14 cellular contexts compared by ENCODE assay signal in the genomic region with DNA sequence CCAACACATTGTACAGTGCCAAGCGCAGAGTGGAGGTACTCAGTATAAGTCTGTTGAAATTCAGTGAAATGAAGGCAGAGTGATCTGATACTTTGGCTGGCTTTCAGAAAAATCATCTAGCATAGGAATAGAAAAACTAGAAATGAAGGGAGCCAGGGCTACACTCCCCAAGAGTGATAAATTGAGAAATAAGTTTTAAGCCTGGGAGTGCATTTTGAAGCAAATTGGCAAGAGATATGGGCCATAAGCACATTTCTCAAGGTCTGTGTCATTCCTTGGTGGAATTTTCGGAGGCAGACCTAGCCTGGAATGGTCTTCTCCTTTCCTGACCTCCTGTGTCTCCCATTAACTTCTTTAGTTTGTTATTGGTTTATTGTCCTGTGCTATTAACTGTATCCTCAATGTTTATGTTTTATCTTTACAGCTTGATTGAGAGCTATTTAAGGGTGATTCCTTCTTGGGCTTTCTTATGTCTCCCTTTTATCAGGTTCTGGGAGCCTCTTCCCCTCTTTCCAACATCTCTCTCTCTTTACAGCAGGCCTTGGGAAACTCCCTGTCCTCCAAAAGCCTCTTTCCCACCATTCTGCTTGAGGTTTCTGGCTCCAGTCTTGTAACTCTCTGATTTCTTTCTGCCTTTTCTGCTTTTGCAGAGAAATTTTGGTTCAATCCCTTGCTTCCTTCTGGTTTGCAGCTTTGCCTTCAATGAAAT.
DNase-seq lines count a peak whose midpoint lies in the region; ATAC-seq and TF ChIP-seq lines count a peak whose summit lies in the region.
"Had no signal": no experiment of that assay in that cellular context is flagged by ENCODE, and none has a peak within 500 bp of the region (broad histone marks: within the 10 kb centered on the region; RNA-seq: fewer than 3 reads in every experiment).

No MANE protein-coding gene starts in this region.

- no peaks in the 10 kb centered on the region for H3K27me3 ChIP-seq in breast epithelium
- no peaks in the 10 kb centered on the region for H3K27me3 ChIP-seq in hepatocyte
- no peaks in the 10 kb centered on the region for H3K27me3 ChIP-seq in thoracic aorta (replicated peaks; ENCODE audit: insufficient read depth)
- H3K27me3 ChIP-seq: tibial nerve had no signal

- H3K4me1 ChIP-seq in breast epithelium: no peaks in the 10 kb centered on the region
- H3K4me1 ChIP-seq in hepatocyte (ENCODE audit: insufficient read depth): peaks cover 28% of the 10 kb centered on the region
- H3K4me1 ChIP-seq in thoracic aorta (ENCODE audit: control insufficient read depth in 1 of 2, low read depth in 2 of 2): peaks cover 13 to 35% of the 10 kb centered on the region in 2 donors

- H3K79me2 ChIP-seq in hepatocyte: no peaks in the 10 kb centered on the region

- TF ChIP-seq CTCF in MCF 10A (IDR thresholded peaks at IDR 0.05; ENCODE audit: unreplicated experiment): no peak
- TF ChIP-seq CTCF in breast epithelium (IDR thresholded peaks at IDR 0.05): no peak
- TF ChIP-seq CTCF in chondrocyte (IDR thresholded peaks at IDR 0.05): no peak
- TF ChIP-seq CTCF in hepatocyte (IDR thresholded peaks at IDR 0.05; ENCODE audit: poor library complexity): no peak
- no peak for TF ChIP-seq CTCF in thoracic aorta (IDR thresholded peaks at IDR 0.05)

- H3K27ac ChIP-seq in breast epithelium (no peak overlapping the region), hepatocyte (peak overlapping the region; percentile 63), thoracic aorta (peak overlapping the region; percentile 33 to 61)

- no peak overlapping the region for H3K4me3 ChIP-seq in breast epithelium
- no peak overlapping the region for H3K4me3 ChIP-seq in hepatocyte
- H3K4me3 ChIP-seq in thoracic aorta: no peak overlapping the region
- H3K4me3 ChIP-seq: GM23338, tibial nerve had no signal

- H3K9me3 Mint-ChIP-seq in MCF 10A (ENCODE audit: unreplicated experiment) (peaks cover 7% of the 10 kb centered on the region), chondrocyte (ENCODE audit: low read depth) (peaks cover 2% of the 10 kb centered on the region)
- H3K9me3 Mint-ChIP-seq in activated T-cell treated with anti-CD3 and anti-CD28 coated beads, Interleukin-2, amount 50 U/mL, for 72 hours: peaks cover 0 to 2% of the 10 kb centered on the region in 2 donors
- no peaks in the 10 kb centered on the region for H3K9me3 Mint-ChIP-seq in activated CD4-positive, alpha-beta T cell treated with anti-CD3 and anti-CD28 coated beads, Interleukin-2, amount 10 ng/mL, durations not matched to agents 7 days and 5 days
- H3K9me3 Mint-ChIP-seq: activated T-helper 1 cell treated with anti-CD3 and anti-CD28 coated beads, Interleukin-12 subunit alpha, Interleukin-12 subunit beta, Interleukin-2, Interleukin-4 antibody, amounts not matched to agents 30 ng/mL and 10 ng/mL and 1 ng/mL, durations not matched to agents 14 hours and 24 hours and 36 hours had no signal

- H2AFZ ChIP-seq in hepatocyte: no peak overlapping the region
- H2AFZ ChIP-seq: GM23338 had no signal

- H3K27me3 Mint-ChIP-seq in MCF 10A (ENCODE audit: insufficient read depth, unreplicated experiment): no peaks in the 10 kb centered on the region
- H3K27me3 Mint-ChIP-seq in chondrocyte (ENCODE audit: low read depth): no peaks in the 10 kb centered on the region
- no peaks in the 10 kb centered on the region for H3K27me3 Mint-ChIP-seq in activated T-cell treated with anti-CD3 and anti-CD28 coated beads, Interleukin-2, amount 50 U/mL, for 72 hours (ENCODE audit: low read depth)
- H3K27me3 Mint-ChIP-seq in activated CD4-positive, alpha-beta T cell treated with anti-CD3 and anti-CD28 coated beads, Interleukin-2, amount 10 ng/mL, durations not matched to agents 7 days and 5 days: no peaks in the 10 kb centered on the region

- H3K36me3 Mint-ChIP-seq in MCF 10A (ENCODE audit: insufficient read depth, unreplicated experiment) (peaks cover 6% of the 10 kb centered on the region), chondrocyte (ENCODE audit: low read depth) (no peaks in the 10 kb centered on the region)
- H3K36me3 Mint-ChIP-seq in activated T-cell treated with anti-CD3 and anti-CD28 coated beads, Interleukin-2, amount 50 U/mL, for 72 hours (ENCODE audit: insufficient read depth in 2 of 2): no peaks in the 10 kb centered on the region
- no peaks in the 10 kb centered on the region for H3K36me3 Mint-ChIP-seq in activated CD4-positive, alpha-beta T cell treated with anti-CD3 and anti-CD28 coated beads, Interleukin-2, amount 10 ng/mL, durations not matched to agents 7 days and 5 days (ENCODE audit: low read depth)

- H3K4me2 ChIP-seq in hepatocyte: no peak overlapping the region
- H3K4me2 ChIP-seq: GM23338 had no signal

- H3K4me1 Mint-ChIP-seq in MCF 10A (ENCODE audit: insufficient read depth, unreplicated experiment): peaks cover 56% of the 10 kb centered on the region
- peaks cover 35% of the 10 kb centered on the region for H3K4me1 Mint-ChIP-seq in chondrocyte (ENCODE audit: low read depth)
- H3K4me1 Mint-ChIP-seq in activated T-cell treated with anti-CD3 and anti-CD28 coated beads, Interleukin-2, amount 50 U/mL, for 72 hours (ENCODE audit: low read depth): no peaks in the 10 kb centered on the region
- no peaks in the 10 kb centered on the region for H3K4me1 Mint-ChIP-seq in activated CD4-positive, alpha-beta T cell treated with anti-CD3 and anti-CD28 coated beads, Interleukin-2, amount 10 ng/mL, durations not matched to agents 7 days and 5 days
- H3K4me1 Mint-ChIP-seq: GM23338 had no signal

- BruUV-seq in MCF 10A (replicated peaks; lab: Mats Ljungman, UMichigan): no TSS peak

- TF ChIP-seq POLR2A in breast epithelium (IDR thresholded peaks at IDR 0.05): no peak

- H4K20me1 ChIP-seq in hepatocyte (ENCODE audit: insufficient read depth, poor library complexity, severe bottlenecking): no peaks in the 10 kb centered on the region

- POLR2A ChIA-PET in MCF 10A (lab: Yijun Ruan, JAX): interaction anchor here (0.9 to 1.8 kb wide), 7 partner anchors 12 to 79 kb away, joined by 4 to 13 read pairs (median 5); no protein-coding TSS in a partner anchor
- POLR2A ChIA-PET in activated CD4-positive, alpha-beta T cell treated with anti-CD3 and anti-CD28 coated beads, Interleukin-2, amount 10 ng/mL, durations not matched to agents 7 days and 5 days (lab: Charles Lee): no interaction called here

- H3K9me2 ChIP-seq in hepatocyte (replicated peaks; ENCODE audit: insufficient read depth): no peaks in the 10 kb centered on the region

- intact Hi-C loops in MCF 10A (cut with micrococcal nuclease) (loop anchor here (2.0 kb wide), 1 partner anchor 308 kb away; no protein-coding TSS in a partner anchor), breast epithelium (cut with DNase I; ENCODE audit: low total_unique reads) (no loop called here)

- peak overlapping the region; percentile 35 for H3K4me3 Mint-ChIP-seq in MCF 10A (ENCODE audit: unreplicated experiment)
- no peak overlapping the region for H3K4me3 Mint-ChIP-seq in chondrocyte (ENCODE audit: unreplicated experiment)
- no peak overlapping the region for H3K4me3 Mint-ChIP-seq in activated T-cell treated with anti-CD3 and anti-CD28 coated beads, Interleukin-2, amount 50 U/mL, for 72 hours
- H3K4me3 Mint-ChIP-seq in activated CD4-positive, alpha-beta T cell treated with anti-CD3 and anti-CD28 coated beads, Interleukin-2, amount 10 ng/mL, durations not matched to agents 7 days and 5 days: no peak overlapping the region
- H3K4me3 Mint-ChIP-seq: activated T-helper 1 cell treated with anti-CD3 and anti-CD28 coated beads, Interleukin-12 subunit alpha, Interleukin-12 subunit beta, Interleukin-2, Interleukin-4 antibody, amounts not matched to agents 30 ng/mL and 10 ng/mL and 1 ng/mL, durations not matched to agents 14 hours and 24 hours and 36 hours; GM23338 had no signal

- no peaks in the 10 kb centered on the region for H3K36me3 ChIP-seq in breast epithelium
- no peaks in the 10 kb centered on the region for H3K36me3 ChIP-seq in hepatocyte (replicated peaks; ENCODE audit: insufficient read depth, low read depth)
- no peaks in the 10 kb centered on the region for H3K36me3 ChIP-seq in thoracic aorta
- H3K36me3 ChIP-seq: tibial nerve had no signal

- 91% methylated on average over 2 of the region's 2 CpGs for WGBS in hepatocyte (ENCODE audit: low lambda C conversion rate, missing lambda C conversion rate)

- H3K9me3 ChIP-seq in breast epithelium (no peaks in the 10 kb centered on the region), hepatocyte (ENCODE audit: low read depth) (no peaks in the 10 kb centered on the region), thoracic aorta (no peaks in the 10 kb centered on the region)
- H3K9me3 ChIP-seq: tibial nerve had no signal

- H3K27ac Mint-ChIP-seq in MCF 10A (ENCODE audit: low read depth, unreplicated experiment) (peak overlapping the region; percentile 89), chondrocyte (ENCODE audit: unreplicated experiment) (peak overlapping the region; percentile 74)
- H3K27ac Mint-ChIP-seq in activated T-cell treated with anti-CD3 and anti-CD28 coated beads, Interleukin-2, amount 50 U/mL, for 72 hours: no peak overlapping the region
- no peak overlapping the region for H3K27ac Mint-ChIP-seq in activated CD4-positive, alpha-beta T cell treated with anti-CD3 and anti-CD28 coated beads, Interleukin-2, amount 10 ng/mL, durations not matched to agents 7 days and 5 days
- H3K27ac Mint-ChIP-seq: activated T-helper 1 cell treated with anti-CD3 and anti-CD28 coated beads, Interleukin-12 subunit alpha, Interleukin-12 subunit beta, Interleukin-2, Interleukin-4 antibody, amounts not matched to agents 30 ng/mL and 10 ng/mL and 1 ng/mL, durations not matched to agents 14 hours and 24 hours and 36 hours; GM23338 had no signal

- ATAC-seq in thoracic aorta (ENCODE audit: insufficient number of reproducible peaks, low FRiP score, low read depth) (no peak), HG03571 (IDR thresholded peaks at IDR 0.05; ENCODE audit: unreplicated experiment) (no peak)
- no peak for ATAC-seq in activated T-cell treated with anti-CD3 and anti-CD28 coated beads, Interleukin-2, amount 50 U/mL, for 72 hours (replicated peaks in 1 of 2)
- ATAC-seq: GM23338 had no signal

- DNase-seq in MCF 10A (ENCODE audit: unreplicated experiment) (peak; percentile 31), breast epithelium (ENCODE audit: low spot score in 2 of 2) (no peak), chondrocyte (ENCODE audit: low spot score) (no peak), hepatocyte (ENCODE audit: low spot score) (no peak), thoracic aorta (ENCODE audit: low spot score) (no peak)
- no peak for DNase-seq in activated T-cell treated with anti-CD3 and anti-CD28 coated beads, Interleukin-2, amount 50 U/mL, for 72 hours
- DNase-seq in activated CD4-positive, alpha-beta T cell treated with anti-CD3 and anti-CD28 coated beads, Interleukin-2, amount 10 ng/mL, durations not matched to agents 7 days and 5 days: no peak
- DNase-seq: activated CD4-positive, alpha-beta T cell treated with anti-CD3 and anti-CD28 coated beads for 1 hour; NCI-H2171 treated with DMSO at 0.1 percent for 48 hours; T-helper 1 cell had no signal

- CTCF ChIA-PET in MCF 10A (lab: Yijun Ruan, JAX): interaction anchor here (0.9 kb wide), 1 partner anchor 444 kb away, joined by 3 read pairs; no protein-coding TSS in a partner anchor
- CTCF ChIA-PET in activated CD4-positive, alpha-beta T cell treated with anti-CD3 and anti-CD28 coated beads, Interleukin-2, amount 10 ng/mL, durations not matched to agents 7 days and 5 days (lab: Charles Lee): no interaction called here

Comparison
In these comparisons a context has a peak if more than half of its experiments do, and no peak if none do; other contexts are left out.
1. H3K27ac Mint-ChIP-seq: peak in MCF 10A (single experiment) and chondrocyte (single experiment); none in activated T-cell treated with anti-CD3 and anti-CD28 coated beads, Interleukin-2, amount 50 U/mL, for 72 hours (single experiment) and activated CD4-positive, alpha-beta T cell treated with anti-CD3 and anti-CD28 coated beads, Interleukin-2, amount 10 ng/mL, durations not matched to agents 7 days and 5 days (single experiment).
2. H3K27ac ChIP-seq: peak in hepatocyte (single experiment) and thoracic aorta (2 of 2); none in breast epithelium (0 of 2).